ENCODE assay signal across 1 cellular context in genomic region chr3:27281671-27282150, GRCh38.
TF ChIP-seq lines count a peak whose summit lies in the region.

No MANE protein-coding gene starts in this region.

TF ChIP-seq in HepG2, 621 proteins besides CTCF, POLR2A, EP300 and RAD21 (continued from another document):
- TF ChIP-seq ZNF850 (CRISPR knock-in tag; conservative IDR thresholded peaks at IDR 0.05) (no peak), GMEB1 (CRISPR knock-in tag; IDR thresholded peaks at IDR 0.05; ENCODE audit: borderline replicate concordance) (no peak), CREM (IDR thresholded peaks at IDR 0.05) (peak; percentile 49), CREM (CRISPR knock-in tag; IDR thresholded peaks at IDR 0.05) (no peak), TOE1 (CRISPR knock-in tag; IDR thresholded peaks at IDR 0.05) (no peak), TGIF2 (CRISPR knock-in tag; IDR thresholded peaks at IDR 0.05) (no peak), CEBPG (CRISPR knock-in tag; IDR thresholded peaks at IDR 0.05) (peak; percentile 26; the same call in 1 of the 2 replicates), CEBPB (IDR thresholded peaks at IDR 0.05; ENCODE audit: borderline replicate concordance, low read depth, low read length) (no peak), CC2D1A (CRISPR knock-in tag; IDR thresholded peaks at IDR 0.05) (no peak), GTF2F1 (IDR thresholded peaks at IDR 0.05; ENCODE audit: low read length) (no peak), RCOR2 (CRISPR knock-in tag; IDR thresholded peaks at IDR 0.05) (0 out of 2 replicates have a peak, but pooled peaks have one; percentile 56), PAXIP1 (CRISPR knock-in tag; conservative IDR thresholded peaks at IDR 0.05) (peak; percentile 90), BRF2 (CRISPR knock-in tag; IDR thresholded peaks at IDR 0.05) (no peak), ZNF230 (CRISPR knock-in tag; IDR thresholded peaks at IDR 0.05) (no peak), ZNF264 (CRISPR knock-in tag; IDR thresholded peaks at IDR 0.05) (no peak), PRMT3 (CRISPR knock-in tag; IDR thresholded peaks at IDR 0.05; ENCODE audit: borderline replicate concordance, low read depth) (no peak), IRF2 (CRISPR knock-in tag; IDR thresholded peaks at IDR 0.05) (peak; percentile 60; the same call in 1 of the 2 replicates)
